Comparison of ENCODE assay signal across 9 cellular contexts in genomic region chr1:66758247-66758755, GRCh38. TPM values are rescaled to one million over a fixed set of nuclear protein-coding genes. Genes with fewer than 3 reads are reported as not detected.
DNase-seq lines count a peak whose midpoint lies in the region; ATAC-seq and TF ChIP-seq lines count a peak whose summit lies in the region.
"Had no signal": no experiment of that assay in that cellular context is flagged by ENCODE, and none has a peak within 500 bp of the region (broad histone marks: within the 10 kb centered on the region; RNA-seq: fewer than 3 reads in every experiment).

No MANE protein-coding gene starts in this region.

- H3K27me3 ChIP-seq in HAP-1 (ENCODE audit: low read depth): no peaks in the 10 kb centered on the region

- H3K4me3 ChIP-seq in SK-N-MC (no peak overlapping the region), HAP-1 (no peak overlapping the region)

- peak; percentile 99 for ATAC-seq in HG03439 (IDR thresholded peaks at IDR 0.05; ENCODE audit: unreplicated experiment)

- H3K9ac ChIP-seq in SK-N-MC (ENCODE audit: insufficient read length): no peak overlapping the region

- H3K36me3 ChIP-seq in SK-N-MC (ENCODE audit: insufficient read depth, low read length) (no peaks in the 10 kb centered on the region), HAP-1 (replicated peaks) (no peaks in the 10 kb centered on the region)

- TF ChIP-seq CTCF in GM20000 (IDR thresholded peaks at IDR 0.05; ENCODE audit: extremely low read depth, missing control alignments): no peak

- no peaks in the 10 kb centered on the region for H3K9me3 ChIP-seq in SK-N-MC (ENCODE audit: low read depth, low read length)
- H3K9me3 ChIP-seq in HAP-1: no peaks in the 10 kb centered on the region

- in situ Hi-C loops in HAP-1 (cut with MboI; ENCODE audit: low sequenced_read_pairs): no loop called here

- H3K27ac ChIP-seq in SK-N-MC: peak overlapping the region; percentile 27; the same call in 1 of the 2 replicates

- DNase-seq in CMK (ENCODE audit: low read depth): peak; percentile 66
- peak; percentile 68 for DNase-seq in GM20000 (ENCODE audit: low spot score)
- no peak for DNase-seq in SK-N-MC (ENCODE audit: low read depth, low spot score)
- DNase-seq in activated CD4-positive, alpha-beta T cell treated with anti-CD3 and anti-CD28 coated beads, Interleukin-2, amount 50 U/mL, for 48 hours: no peak
- DNase-seq in HAP-1 (ENCODE audit: low spot score in 2 of 2): no peak
- no peak for DNase-seq in H4 (ENCODE audit: low spot score)
- DNase-seq in T1000 (lab: John Stamatoyannopoulos, UW): no peak
- DNase-seq: CD4-positive, CD25-positive, alpha-beta regulatory T cell had no signal

- H3K4me1 ChIP-seq in HAP-1: no peaks in the 10 kb centered on the region

RNA-seq across cellular contexts. Expression of gene DYNLT5, which starts 6.0 kb away (rescaled TPM):
- total RNA-seq in H4 (2014; rRNA removed; shearing (Covaris generic)): not detected in 2 replicates
- total RNA-seq: CD4-positive, CD25-positive, alpha-beta regulatory T cell had no signal

RNA-seq across cellular contexts. Expression of gene INSL5, which starts 42.8 kb away (rescaled TPM):
- not detected in 2 replicates for total RNA-seq in H4 (2014; rRNA removed; shearing (Covaris generic))
- total RNA-seq: CD4-positive, CD25-positive, alpha-beta regulatory T cell had no signal

Comparison
In these comparisons a context has a peak if more than half of its experiments do, and no peak if none do; other contexts are left out.
1. DNase-seq: peak in CMK (single experiment) and GM20000 (single experiment); none in SK-N-MC (single experiment), activated CD4-positive, alpha-beta T cell treated with anti-CD3 and anti-CD28 coated beads, Interleukin-2, amount 50 U/mL, for 48 hours (0 of 2), HAP-1 (0 of 2), H4 (single experiment) and T1000 (single experiment).